Comparison of ENCODE assay signal across 24 cellular contexts in genomic region chr12:10633541-10633940, GRCh38. TPM values are rescaled to one million over a fixed set of nuclear protein-coding genes. Genes with fewer than 3 reads are reported as not detected.
DNase-seq lines count a peak whose midpoint lies in the region; ATAC-seq and TF ChIP-seq lines count a peak whose summit lies in the region.
"Had no signal": no experiment of that assay in that cellular context is flagged by ENCODE, and none has a peak within 500 bp of the region (broad histone marks: within the 10 kb centered on the region; RNA-seq: fewer than 3 reads in every experiment).

No MANE protein-coding gene starts in this region.

- H2AFZ ChIP-seq in IMR-90 (replicated peaks; ENCODE audit: low read length, poor library complexity) = no peak overlapping the region
- H2AFZ ChIP-seq in trophoblast cell (ENCODE audit: insufficient read depth, low read length, poor library complexity) = no peak overlapping the region
- H2AFZ ChIP-seq in Karpas-422 (ENCODE audit: low read length) = no peak overlapping the region
- H2AFZ ChIP-seq: GM23338 had no signal

- H3K4me3 Mint-ChIP-seq in type B pancreatic cell = no peak overlapping the region
- no peak overlapping the region for H3K4me3 Mint-ChIP-seq in MCF 10A (ENCODE audit: unreplicated experiment)
- H3K4me3 Mint-ChIP-seq: CD14-positive monocyte; CD4-positive, alpha-beta T cell; CD8-positive, alpha-beta memory T cell; GM23338; H9 had no signal

- in situ Hi-C loops in IMR-90 (cut with MboI; ENCODE audit: low sequenced_read_pairs) = no loop called here

- H2BK120ac ChIP-seq in IMR-90 (ENCODE audit: low read depth, low read length) (peak overlapping the region; percentile 89), trophoblast cell (ENCODE audit: insufficient read depth, low read length, poor library complexity) (no peak overlapping the region)

- dilution Hi-C loops in IMR-90 (cut with HindIII; ENCODE audit: low sequenced_read_pairs, unreplicated experiment) = no loop called here

- intact Hi-C loops in IMR-90 (cut with micrococcal nuclease) = no loop called here
- intact Hi-C loops in left colon (cut with DNase I, micrococcal nuclease) = no loop called here
- intact Hi-C loops in MCF 10A (cut with micrococcal nuclease) = no loop called here

- H3K27ac ChIP-seq in IMR-90 (ENCODE audit: insufficient read depth, low read length) (no peak overlapping the region), trophoblast cell (ENCODE audit: low read depth, low read length) (no peak overlapping the region), Karpas-422 (ENCODE audit: low read length) (no peak overlapping the region)
- H3K27ac ChIP-seq: A549; BLaER1 treated with 17β-estradiol and CSF1 and Interleukin-3, amounts not matched to agents 10 nM and 100 nM had no signal

- peak overlapping the region; percentile 44 to 84; a peak in 3 of 4 replicates for H4K8ac ChIP-seq in IMR-90 (ENCODE audit: low read depth in 2 of 2, low read length in 2 of 2)
- H4K8ac ChIP-seq in trophoblast cell (ENCODE audit: low read depth, low read length) = no peak overlapping the region

- no peak overlapping the region for H3K56ac ChIP-seq in IMR-90 (ENCODE audit: extremely low read depth, insufficient read depth, low read length)

- POLR2A ChIA-PET in IMR-90 (lab: Charles Lee; ENCODE audit: unreplicated experiment) (no interaction called here), MCF 10A (lab: Yijun Ruan, JAX) (interaction anchor here (0.5 to 1.2 kb wide), 2 partner anchors 9 to 19 kb away, joined by 3 to 4 read pairs; no protein-coding TSS in a partner anchor)

- CTCF ChIA-PET in IMR-90 (lab: Yijun Ruan, JAX) = interaction anchor here (0.6 kb wide), 1 partner anchor 303 kb away, joined by 3 read pairs; no protein-coding TSS in a partner anchor
- CTCF ChIA-PET in MCF 10A (lab: Yijun Ruan, JAX) = no interaction called here

- H3K14ac ChIP-seq in IMR-90 (replicated peaks; ENCODE audit: low read depth, low read length) (peak overlapping the region; percentile 52; the same call in 1 of the 2 replicates), trophoblast cell (ENCODE audit: low read length) (no peak overlapping the region)

- H3K9ac ChIP-seq in IMR-90 (ENCODE audit: low read depth, low read length) = no peak overlapping the region
- no peak overlapping the region for H3K9ac ChIP-seq in trophoblast cell (ENCODE audit: low read length)
- H3K9ac ChIP-seq in Karpas-422 (ENCODE audit: low read length) = no peak overlapping the region
- H3K9ac ChIP-seq: BLaER1 treated with 17β-estradiol and CSF1 and Interleukin-3, amounts not matched to agents 10 nM and 100 nM had no signal

- peaks cover 6% of the 10 kb centered on the region for H3K27me3 Mint-ChIP-seq in type B pancreatic cell
- H3K27me3 Mint-ChIP-seq in MCF 10A (ENCODE audit: insufficient read depth, unreplicated experiment) = no peaks in the 10 kb centered on the region
- H3K27me3 Mint-ChIP-seq: CD8-positive, alpha-beta memory T cell had no signal

- H3K4ac ChIP-seq in IMR-90 (ENCODE audit: low read depth, low read length) (peak overlapping the region; percentile 80), trophoblast cell (ENCODE audit: low read depth, low read length) (no peak overlapping the region)

- ATAC-seq in IMR-90 (ENCODE audit: low read depth) = no peak
- peak; percentile 39 for ATAC-seq in left colon
- ATAC-seq in HG03097 (IDR thresholded peaks at IDR 0.05; ENCODE audit: low FRiP score, unreplicated experiment) = no peak
- ATAC-seq: A549, GM12878, GM23338, HCT116 had no signal

- DNase-seq in IMR-90 (no peak), left colon (no peak), trophoblast cell (peak; percentile 53 to 90), type B pancreatic cell (ENCODE audit: extremely low spot score, unreplicated experiment) (no peak), Karpas-422 (no peak), MCF 10A (ENCODE audit: unreplicated experiment) (no peak)
- DNase-seq: 8988T; ACHN; AML-193; BE2C; CD4-positive, alpha-beta T cell; CD8-positive, alpha-beta memory T cell; DMS 273 treated with DMSO at 0.1 percent for 48 hours; DMS79; EL; GDM1; H9 had no signal

- H2BK20ac ChIP-seq in IMR-90 (ENCODE audit: low read depth, low read length) = peak overlapping the region; percentile 73

- no peak overlapping the region for H2AK9ac ChIP-seq in IMR-90 (replicated peaks; ENCODE audit: low read depth, low read length, poor library complexity)

- H3K36me3 ChIP-seq in IMR-90 (ENCODE audit: control insufficient read depth, insufficient read depth, low read length) (no peaks in the 10 kb centered on the region), trophoblast cell (ENCODE audit: control insufficient read depth in 1 of 2, insufficient read depth in 2 of 2, low read length in 2 of 2) (no peaks in the 10 kb centered on the region), Karpas-422 (ENCODE audit: insufficient read depth, low read length) (no peaks in the 10 kb centered on the region)
- H3K36me3 ChIP-seq: BE2C; BLaER1 treated with 17β-estradiol and CSF1 and Interleukin-3, amounts not matched to agents 10 nM and 100 nM had no signal

- no peak overlapping the region for H4K12ac ChIP-seq in trophoblast cell (ENCODE audit: low read depth, low read length)

- peak overlapping the region; percentile 6; the same call in 1 of the 3 replicates for H2BK15ac ChIP-seq in IMR-90 (ENCODE audit: low read depth, low read length)

- H3K9me1 ChIP-seq in IMR-90 (ENCODE audit: insufficient read depth, low read length) = no peaks in the 10 kb centered on the region

- H2BK12ac ChIP-seq in trophoblast cell (ENCODE audit: low read length) = no peak overlapping the region

- no peak overlapping the region for H3K4me3 ChIP-seq in IMR-90 (ENCODE audit: insufficient read depth, low read depth, low read length)
- no peak overlapping the region for H3K4me3 ChIP-seq in trophoblast cell (ENCODE audit: low read depth, low read length)
- no peak overlapping the region for H3K4me3 ChIP-seq in Karpas-422 (ENCODE audit: low read length)
- H3K4me3 ChIP-seq: A549; BLaER1 treated with 17β-estradiol and CSF1 and Interleukin-3, amounts not matched to agents 10 nM and 100 nM; GM12878; GM23338 had no signal

- no peak for TF ChIP-seq POLR2A in IMR-90 (IDR thresholded peaks at IDR 0.05; ENCODE audit: low read depth, low read length)

- H3K4me1 Mint-ChIP-seq in type B pancreatic cell (ENCODE audit: unreplicated experiment) = no peaks in the 10 kb centered on the region
- peaks cover 8% of the 10 kb centered on the region for H3K4me1 Mint-ChIP-seq in MCF 10A (ENCODE audit: insufficient read depth, unreplicated experiment)
- H3K4me1 Mint-ChIP-seq: CD14-positive monocyte; CD8-positive, alpha-beta memory T cell had no signal

- no peak for TF ChIP-seq RAD21 in IMR-90 (IDR thresholded peaks at IDR 0.05; ENCODE audit: low read length)

- TF ChIP-seq CTCF in IMR-90 (conservative IDR thresholded peaks at IDR 0.05; ENCODE audit: low read depth, low read length) = no peak
- no peak for TF ChIP-seq CTCF in type B pancreatic cell (conservative IDR thresholded peaks at IDR 0.05)
- no peak for TF ChIP-seq CTCF in MCF 10A (IDR thresholded peaks at IDR 0.05; ENCODE audit: unreplicated experiment)

- no peaks in the 10 kb centered on the region for H3K79me2 ChIP-seq in trophoblast cell (ENCODE audit: control insufficient read depth, insufficient read depth, low read length, poor library complexity)
- H3K79me2 ChIP-seq in Karpas-422 (ENCODE audit: low read length) = no peaks in the 10 kb centered on the region

- H3K4me2 ChIP-seq in IMR-90 (ENCODE audit: low read depth, low read length) = no peak overlapping the region
- H3K4me2 ChIP-seq in trophoblast cell (ENCODE audit: low read length) = no peak overlapping the region
- no peak overlapping the region for H3K4me2 ChIP-seq in Karpas-422 (ENCODE audit: low read depth, low read length, poor library complexity, severe bottlenecking)
- H3K4me2 ChIP-seq: A549; BLaER1 treated with 17β-estradiol and CSF1 and Interleukin-3, amounts not matched to agents 10 nM and 100 nM; GM23338 had no signal

- H3K79me1 ChIP-seq in IMR-90 (ENCODE audit: low read depth in 1 of 2, low read length in 2 of 2) (no peaks in the 10 kb centered on the region), trophoblast cell (ENCODE audit: low read length) (no peaks in the 10 kb centered on the region)

- H3K27me3 ChIP-seq in IMR-90 (ENCODE audit: control insufficient read depth, insufficient read depth, low read length) = no peaks in the 10 kb centered on the region
- H3K27me3 ChIP-seq in trophoblast cell (ENCODE audit: insufficient read depth, low read length) = no peaks in the 10 kb centered on the region
- H3K27me3 ChIP-seq in Karpas-422 (ENCODE audit: low read length) = no peaks in the 10 kb centered on the region
- H3K27me3 ChIP-seq: BLaER1 treated with 17β-estradiol and CSF1 and Interleukin-3, amounts not matched to agents 10 nM and 100 nM had no signal

- no peaks in the 10 kb centered on the region for H4K20me1 ChIP-seq in IMR-90 (ENCODE audit: insufficient read depth, low read length)
- H4K20me1 ChIP-seq in Karpas-422 (ENCODE audit: insufficient read depth, low read depth, low read length) = no peaks in the 10 kb centered on the region
- H4K20me1 ChIP-seq: BLaER1 treated with 17β-estradiol and CSF1 and Interleukin-3, amounts not matched to agents 10 nM and 100 nM had no signal

- peak overlapping the region; percentile 83; the same call in 1 of the 2 replicates for H2AK5ac ChIP-seq in IMR-90 (ENCODE audit: low read depth, low read length)
- H2AK5ac ChIP-seq in trophoblast cell (ENCODE audit: low read length) = no peak overlapping the region

- H3K9me3 Mint-ChIP-seq in type B pancreatic cell (no peaks in the 10 kb centered on the region), MCF 10A (ENCODE audit: unreplicated experiment) (no peaks in the 10 kb centered on the region)
- H3K9me3 Mint-ChIP-seq: CD14-positive monocyte; CD4-positive, alpha-beta T cell; CD8-positive, alpha-beta memory T cell; GM23338; H9 had no signal

- H3K23ac ChIP-seq in IMR-90 (ENCODE audit: low read depth, low read length) (peak overlapping the region; percentile 80; the same call in 1 of the 2 replicates), trophoblast cell (ENCODE audit: low read length) (no peak overlapping the region)

- no CpG with 5 or more reads among the region's 3 CpGs for WGBS in IMR-90 (ENCODE audit: extremely low coverage in 2 of 2, insufficient read length in 1 of 2), 2 experiments
- no CpG with 5 or more reads among the region's 3 CpGs for whole genome bisulfite sequencing in trophoblast cell (ENCODE audit: extremely low coverage, insufficient coverage, insufficient read length)

- peak overlapping the region; percentile 87; the same call in 1 of the 2 replicates for H3K18ac ChIP-seq in IMR-90 (ENCODE audit: low read depth, low read length)
- H3K18ac ChIP-seq in trophoblast cell (ENCODE audit: low read length) = no peak overlapping the region

- no peaks in the 10 kb centered on the region for H3K9me3 ChIP-seq in IMR-90 (ENCODE audit: control insufficient read depth, insufficient read depth, low read length)
- no peaks in the 10 kb centered on the region for H3K9me3 ChIP-seq in trophoblast cell (ENCODE audit: insufficient read depth, low read depth, low read length)
- no peaks in the 10 kb centered on the region for H3K9me3 ChIP-seq in Karpas-422 (ENCODE audit: low read length)
- H3K9me3 ChIP-seq: A549; BE2C; BLaER1 treated with 17β-estradiol and CSF1 and Interleukin-3, amounts not matched to agents 10 nM and 100 nM had no signal

- peak overlapping the region; percentile 77; the same call in 1 of the 2 replicates for H4K5ac ChIP-seq in IMR-90 (ENCODE audit: low read depth, low read length)

- H3K27ac Mint-ChIP-seq in type B pancreatic cell (peak overlapping the region; percentile 81), MCF 10A (ENCODE audit: low read depth, unreplicated experiment) (no peak overlapping the region)
- H3K27ac Mint-ChIP-seq: CD14-positive monocyte; CD4-positive, alpha-beta T cell; GM23338; H9 had no signal

- peaks cover 6% of the 10 kb centered on the region; the same call in 1 of the 2 replicates for H3K4me1 ChIP-seq in IMR-90 (ENCODE audit: control insufficient read depth, insufficient read depth, low read length)
- peaks cover 2 to 5% of the 10 kb centered on the region in 2 experiments for H3K4me1 ChIP-seq in trophoblast cell (ENCODE audit: control insufficient read depth in 1 of 2, insufficient read depth in 2 of 2, low read length in 2 of 2)
- 0 out of 2 replicates have a peak, but pooled peaks cover 4% of the 10 kb centered on the region for H3K4me1 ChIP-seq in Karpas-422 (ENCODE audit: low read length)
- H3K4me1 ChIP-seq: A549; BE2C; BLaER1 treated with 17β-estradiol and CSF1 and Interleukin-3, amounts not matched to agents 10 nM and 100 nM had no signal

- H3K36me3 Mint-ChIP-seq in type B pancreatic cell (peaks cover 12% of the 10 kb centered on the region), MCF 10A (ENCODE audit: insufficient read depth, unreplicated experiment) (peaks cover 13% of the 10 kb centered on the region)
- H3K36me3 Mint-ChIP-seq: CD14-positive monocyte had no signal

- no peaks in the 10 kb centered on the region for H3K9me2 ChIP-seq in Karpas-422 (replicated peaks; ENCODE audit: insufficient read depth, low read length)

- BruUV-seq in IMR-90 (replicated peaks; lab: Mats Ljungman, UMichigan) (no TSS peak), MCF 10A (replicated peaks; lab: Mats Ljungman, UMichigan) (no TSS peak)

- H4K91ac ChIP-seq in IMR-90 (ENCODE audit: insufficient read depth, low read depth, low read length) (peak overlapping the region; percentile 68), trophoblast cell (ENCODE audit: low read depth, low read length) (no peak overlapping the region)

- H2BK5ac ChIP-seq in IMR-90 (ENCODE audit: low read depth, low read length, poor library complexity, severe bottlenecking) = peak overlapping the region; percentile 64
- H2BK5ac ChIP-seq in trophoblast cell (ENCODE audit: low read depth, low read length, poor library complexity) = no peak overlapping the region

RNA-seq across cellular contexts. Expression of gene MAGOHB, which starts 20.1 kb away (rescaled TPM):
- total RNA-seq in IMR-90 (2012; rRNA removed) (6.3 and 23.3 TPM in 2 replicates), left colon (10 to 100 TPM; 10.4 to 13.4 TPM), type B pancreatic cell (ENCODE audit: low replicate concordance) (39.6 and 57.6 TPM in 2 replicates), MCF 10A (2022) (36.8 and 44.5 TPM in 2 replicates)
- polyA plus RNA-seq in IMR-90 (2012; rRNA removed) = 15.6 and 20.3 TPM in 2 replicates
- polyA plus RNA-seq in IMR-90 (2012; cell fraction: cytosol; rRNA removed) = 1.2 and 5.4 TPM in 2 replicates
- polyA plus RNA-seq in IMR-90 (2012; cell fraction: nucleus; rRNA removed; ENCODE audit: low replicate concordance) = 7.3 and 10.8 TPM in 2 replicates
- 32.1 TPM in 2 replicates for polyA plus RNA-seq in trophoblast cell (2013)
- 35.3 and 55.4 TPM in 2 replicates for total RNA-seq in Karpas-422 (2014; rRNA removed; shearing (Covaris generic); ENCODE audit: low replicate concordance)

RNA-seq across cellular contexts. Expression of gene STYK1, which starts 40.3 kb away (rescaled TPM):
- 0.72 and 1.1 TPM in 2 replicates for total RNA-seq in IMR-90 (2012; rRNA removed)
- polyA plus RNA-seq in IMR-90 (2012; rRNA removed) = 0.34 and 0.36 TPM in 2 replicates
- polyA plus RNA-seq in IMR-90 (2012; cell fraction: cytosol; rRNA removed) = 0.15 and 0.21 TPM in 2 replicates
- 0.18 and 0.36 TPM in 2 replicates for polyA plus RNA-seq in IMR-90 (2012; cell fraction: nucleus; rRNA removed; ENCODE audit: low replicate concordance)
- 10 to 100 TPM; 36.3 to 41.9 TPM for total RNA-seq in left colon
- 1.7 and 1.8 TPM in 2 replicates for polyA plus RNA-seq in trophoblast cell (2013)
- 0.68 and 8.9 TPM in 2 replicates for total RNA-seq in type B pancreatic cell (ENCODE audit: low replicate concordance)
- not detected in 2 replicates for total RNA-seq in Karpas-422 (2014; rRNA removed; shearing (Covaris generic); ENCODE audit: low replicate concordance)
- 0.14 and 0.56 TPM in 2 replicates for total RNA-seq in MCF 10A (2022)
- total RNA-seq: CD4-positive, alpha-beta T cell had no signal
- polyA plus RNA-seq: CD14-positive monocyte had no signal

Comparison
In these comparisons a context has a peak if more than half of its experiments do, and no peak if none do; other contexts are left out.
1. DNase-seq: peak in trophoblast cell (2 of 2); none in IMR-90 (single experiment), left colon (0 of 2), type B pancreatic cell (single experiment), Karpas-422 (single experiment) and MCF 10A (single experiment).